In the genomic region with DNA sequence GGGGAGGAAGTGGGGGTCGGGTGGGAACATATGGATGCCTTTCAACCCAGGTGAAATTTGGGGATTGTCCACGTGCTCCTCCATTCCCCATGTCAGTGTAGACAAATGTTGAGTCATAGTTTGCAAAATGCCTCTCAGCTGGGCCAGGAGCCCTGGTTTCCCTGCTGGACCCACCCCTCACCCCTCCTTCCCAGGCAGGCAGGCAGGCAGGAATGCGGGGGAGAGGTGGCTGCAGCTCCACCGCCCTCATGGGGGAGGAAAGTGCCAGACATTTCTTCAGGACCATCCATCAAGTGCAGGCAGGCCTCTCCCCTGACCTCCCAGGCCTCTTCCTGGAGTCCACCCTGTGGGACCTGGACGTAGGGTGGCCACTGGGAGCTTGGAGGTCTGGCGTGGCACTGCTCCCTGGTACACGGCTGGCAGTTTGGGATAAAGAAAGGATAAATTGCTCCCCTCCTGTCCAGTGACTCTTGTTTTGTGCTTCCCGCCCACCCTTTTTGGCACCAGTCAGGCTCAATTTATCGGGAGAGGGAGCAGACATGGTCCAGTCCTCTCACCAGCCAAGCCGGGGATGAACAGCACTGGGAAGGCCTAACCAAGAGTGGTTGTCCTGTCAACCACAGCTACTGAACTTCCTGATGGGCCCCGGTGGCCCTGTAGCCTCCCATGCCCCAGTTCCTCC, we compare ENCODE assay signal across 1 cellular context.
TF ChIP-seq lines count a peak whose summit lies in the region.

No MANE protein-coding gene starts in this region.

TF ChIP-seq in K562, 482 proteins besides CTCF, POLR2A, EP300 and RAD21 (continued from another document and continues in another):
- TF ChIP-seq, protein P1, sequence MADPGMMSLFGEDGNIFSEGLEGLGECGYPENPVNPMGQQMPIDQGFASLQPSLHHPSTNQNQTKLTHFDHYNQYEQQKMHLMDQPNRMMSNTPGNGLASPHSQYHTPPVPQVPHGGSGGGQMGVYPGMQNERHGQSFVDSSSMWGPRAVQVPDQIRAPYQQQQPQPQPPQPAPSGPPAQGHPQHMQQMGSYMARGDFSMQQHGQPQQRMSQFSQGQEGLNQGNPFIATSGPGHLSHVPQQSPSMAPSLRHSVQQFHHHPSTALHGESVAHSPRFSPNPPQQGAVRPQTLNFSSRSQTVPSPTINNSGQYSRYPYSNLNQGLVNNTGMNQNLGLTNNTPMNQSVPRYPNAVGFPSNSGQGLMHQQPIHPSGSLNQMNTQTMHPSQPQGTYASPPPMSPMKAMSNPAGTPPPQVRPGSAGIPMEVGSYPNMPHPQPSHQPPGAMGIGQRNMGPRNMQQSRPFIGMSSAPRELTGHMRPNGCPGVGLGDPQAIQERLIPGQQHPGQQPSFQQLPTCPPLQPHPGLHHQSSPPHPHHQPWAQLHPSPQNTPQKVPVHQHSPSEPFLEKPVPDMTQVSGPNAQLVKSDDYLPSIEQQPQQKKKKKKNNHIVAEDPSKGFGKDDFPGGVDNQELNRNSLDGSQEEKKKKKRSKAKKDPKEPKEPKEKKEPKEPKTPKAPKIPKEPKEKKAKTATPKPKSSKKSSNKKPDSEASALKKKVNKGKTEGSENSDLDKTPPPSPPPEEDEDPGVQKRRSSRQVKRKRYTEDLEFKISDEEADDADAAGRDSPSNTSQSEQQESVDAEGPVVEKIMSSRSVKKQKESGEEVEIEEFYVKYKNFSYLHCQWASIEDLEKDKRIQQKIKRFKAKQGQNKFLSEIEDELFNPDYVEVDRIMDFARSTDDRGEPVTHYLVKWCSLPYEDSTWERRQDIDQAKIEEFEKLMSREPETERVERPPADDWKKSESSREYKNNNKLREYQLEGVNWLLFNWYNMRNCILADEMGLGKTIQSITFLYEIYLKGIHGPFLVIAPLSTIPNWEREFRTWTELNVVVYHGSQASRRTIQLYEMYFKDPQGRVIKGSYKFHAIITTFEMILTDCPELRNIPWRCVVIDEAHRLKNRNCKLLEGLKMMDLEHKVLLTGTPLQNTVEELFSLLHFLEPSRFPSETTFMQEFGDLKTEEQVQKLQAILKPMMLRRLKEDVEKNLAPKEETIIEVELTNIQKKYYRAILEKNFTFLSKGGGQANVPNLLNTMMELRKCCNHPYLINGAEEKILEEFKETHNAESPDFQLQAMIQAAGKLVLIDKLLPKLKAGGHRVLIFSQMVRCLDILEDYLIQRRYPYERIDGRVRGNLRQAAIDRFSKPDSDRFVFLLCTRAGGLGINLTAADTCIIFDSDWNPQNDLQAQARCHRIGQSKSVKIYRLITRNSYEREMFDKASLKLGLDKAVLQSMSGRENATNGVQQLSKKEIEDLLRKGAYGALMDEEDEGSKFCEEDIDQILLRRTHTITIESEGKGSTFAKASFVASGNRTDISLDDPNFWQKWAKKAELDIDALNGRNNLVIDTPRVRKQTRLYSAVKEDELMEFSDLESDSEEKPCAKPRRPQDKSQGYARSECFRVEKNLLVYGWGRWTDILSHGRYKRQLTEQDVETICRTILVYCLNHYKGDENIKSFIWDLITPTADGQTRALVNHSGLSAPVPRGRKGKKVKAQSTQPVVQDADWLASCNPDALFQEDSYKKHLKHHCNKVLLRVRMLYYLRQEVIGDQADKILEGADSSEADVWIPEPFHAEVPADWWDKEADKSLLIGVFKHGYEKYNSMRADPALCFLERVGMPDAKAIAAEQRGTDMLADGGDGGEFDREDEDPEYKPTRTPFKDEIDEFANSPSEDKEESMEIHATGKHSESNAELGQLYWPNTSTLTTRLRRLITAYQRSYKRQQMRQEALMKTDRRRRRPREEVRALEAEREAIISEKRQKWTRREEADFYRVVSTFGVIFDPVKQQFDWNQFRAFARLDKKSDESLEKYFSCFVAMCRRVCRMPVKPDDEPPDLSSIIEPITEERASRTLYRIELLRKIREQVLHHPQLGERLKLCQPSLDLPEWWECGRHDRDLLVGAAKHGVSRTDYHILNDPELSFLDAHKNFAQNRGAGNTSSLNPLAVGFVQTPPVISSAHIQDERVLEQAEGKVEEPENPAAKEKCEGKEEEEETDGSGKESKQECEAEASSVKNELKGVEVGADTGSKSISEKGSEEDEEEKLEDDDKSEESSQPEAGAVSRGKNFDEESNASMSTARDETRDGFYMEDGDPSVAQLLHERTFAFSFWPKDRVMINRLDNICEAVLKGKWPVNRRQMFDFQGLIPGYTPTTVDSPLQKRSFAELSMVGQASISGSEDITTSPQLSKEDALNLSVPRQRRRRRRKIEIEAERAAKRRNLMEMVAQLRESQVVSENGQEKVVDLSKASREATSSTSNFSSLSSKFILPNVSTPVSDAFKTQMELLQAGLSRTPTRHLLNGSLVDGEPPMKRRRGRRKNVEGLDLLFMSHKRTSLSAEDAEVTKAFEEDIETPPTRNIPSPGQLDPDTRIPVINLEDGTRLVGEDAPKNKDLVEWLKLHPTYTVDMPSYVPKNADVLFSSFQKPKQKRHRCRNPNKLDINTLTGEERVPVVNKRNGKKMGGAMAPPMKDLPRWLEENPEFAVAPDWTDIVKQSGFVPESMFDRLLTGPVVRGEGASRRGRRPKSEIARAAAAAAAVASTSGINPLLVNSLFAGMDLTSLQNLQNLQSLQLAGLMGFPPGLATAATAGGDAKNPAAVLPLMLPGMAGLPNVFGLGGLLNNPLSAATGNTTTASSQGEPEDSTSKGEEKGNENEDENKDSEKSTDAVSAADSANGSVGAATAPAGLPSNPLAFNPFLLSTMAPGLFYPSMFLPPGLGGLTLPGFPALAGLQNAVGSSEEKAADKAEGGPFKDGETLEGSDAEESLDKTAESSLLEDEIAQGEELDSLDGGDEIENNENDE (IDR thresholded peaks at IDR 0.05; ENCODE audit: low read depth, low read length): no peak
- TF ChIP-seq TCFL5 (CRISPR knock-in tag; conservative IDR thresholded peaks at IDR 0.05): no peak
- no peak for TF ChIP-seq RBM17 (IDR thresholded peaks at IDR 0.05; ENCODE audit: borderline replicate concordance, low read depth, low read length)
- no peak for TF ChIP-seq ZNF785 (CRISPR knock-in tag; IDR thresholded peaks at IDR 0.05)
- TF ChIP-seq, protein P2, sequence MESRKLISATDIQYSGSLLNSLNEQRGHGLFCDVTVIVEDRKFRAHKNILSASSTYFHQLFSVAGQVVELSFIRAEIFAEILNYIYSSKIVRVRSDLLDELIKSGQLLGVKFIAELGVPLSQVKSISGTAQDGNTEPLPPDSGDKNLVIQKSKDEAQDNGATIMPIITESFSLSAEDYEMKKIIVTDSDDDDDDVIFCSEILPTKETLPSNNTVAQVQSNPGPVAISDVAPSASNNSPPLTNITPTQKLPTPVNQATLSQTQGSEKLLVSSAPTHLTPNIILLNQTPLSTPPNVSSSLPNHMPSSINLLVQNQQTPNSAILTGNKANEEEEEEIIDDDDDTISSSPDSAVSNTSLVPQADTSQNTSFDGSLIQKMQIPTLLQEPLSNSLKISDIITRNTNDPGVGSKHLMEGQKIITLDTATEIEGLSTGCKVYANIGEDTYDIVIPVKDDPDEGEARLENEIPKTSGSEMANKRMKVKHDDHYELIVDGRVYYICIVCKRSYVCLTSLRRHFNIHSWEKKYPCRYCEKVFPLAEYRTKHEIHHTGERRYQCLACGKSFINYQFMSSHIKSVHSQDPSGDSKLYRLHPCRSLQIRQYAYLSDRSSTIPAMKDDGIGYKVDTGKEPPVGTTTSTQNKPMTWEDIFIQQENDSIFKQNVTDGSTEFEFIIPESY (CRISPR knock-in tag; IDR thresholded peaks at IDR 0.05): no peak
- TF ChIP-seq TAF1 (IDR thresholded peaks at IDR 0.05; ENCODE audit: control insufficient read depth, extremely low read depth, insufficient read depth, low read length, severe bottlenecking): no peak
- TF ChIP-seq ZBED1 (IDR thresholded peaks at IDR 0.05): no peak
- no peak for TF ChIP-seq DMBX1 (CRISPR knock-in tag; IDR thresholded peaks at IDR 0.05; ENCODE audit: borderline replicate concordance)
- no peak for TF ChIP-seq ZNF124 (CRISPR knock-in tag; IDR thresholded peaks at IDR 0.05)
- TF ChIP-seq ETS2 (tag; IDR thresholded peaks at IDR 0.05; ENCODE audit: borderline replicate concordance, poor library complexity, severe bottlenecking): no peak
- TF ChIP-seq SIN3A (IDR thresholded peaks at IDR 0.05; ENCODE audit: borderline replicate concordance in 2 of 2, control insufficient read depth in 1 of 2, low read depth in 2 of 2, low read length in 2 of 2): no peak
- no peak for TF ChIP-seq NCOA2 (IDR thresholded peaks at IDR 0.05; ENCODE audit: partially characterized antibody in 2 of 2)
- TF ChIP-seq, protein P3, sequence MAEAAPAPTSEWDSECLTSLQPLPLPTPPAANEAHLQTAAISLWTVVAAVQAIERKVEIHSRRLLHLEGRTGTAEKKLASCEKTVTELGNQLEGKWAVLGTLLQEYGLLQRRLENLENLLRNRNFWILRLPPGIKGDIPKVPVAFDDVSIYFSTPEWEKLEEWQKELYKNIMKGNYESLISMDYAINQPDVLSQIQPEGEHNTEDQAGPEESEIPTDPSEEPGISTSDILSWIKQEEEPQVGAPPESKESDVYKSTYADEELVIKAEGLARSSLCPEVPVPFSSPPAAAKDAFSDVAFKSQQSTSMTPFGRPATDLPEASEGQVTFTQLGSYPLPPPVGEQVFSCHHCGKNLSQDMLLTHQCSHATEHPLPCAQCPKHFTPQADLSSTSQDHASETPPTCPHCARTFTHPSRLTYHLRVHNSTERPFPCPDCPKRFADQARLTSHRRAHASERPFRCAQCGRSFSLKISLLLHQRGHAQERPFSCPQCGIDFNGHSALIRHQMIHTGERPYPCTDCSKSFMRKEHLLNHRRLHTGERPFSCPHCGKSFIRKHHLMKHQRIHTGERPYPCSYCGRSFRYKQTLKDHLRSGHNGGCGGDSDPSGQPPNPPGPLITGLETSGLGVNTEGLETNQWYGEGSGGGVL (CRISPR knock-in tag; IDR thresholded peaks at IDR 0.05): no peak
- TF ChIP-seq, protein P4, sequence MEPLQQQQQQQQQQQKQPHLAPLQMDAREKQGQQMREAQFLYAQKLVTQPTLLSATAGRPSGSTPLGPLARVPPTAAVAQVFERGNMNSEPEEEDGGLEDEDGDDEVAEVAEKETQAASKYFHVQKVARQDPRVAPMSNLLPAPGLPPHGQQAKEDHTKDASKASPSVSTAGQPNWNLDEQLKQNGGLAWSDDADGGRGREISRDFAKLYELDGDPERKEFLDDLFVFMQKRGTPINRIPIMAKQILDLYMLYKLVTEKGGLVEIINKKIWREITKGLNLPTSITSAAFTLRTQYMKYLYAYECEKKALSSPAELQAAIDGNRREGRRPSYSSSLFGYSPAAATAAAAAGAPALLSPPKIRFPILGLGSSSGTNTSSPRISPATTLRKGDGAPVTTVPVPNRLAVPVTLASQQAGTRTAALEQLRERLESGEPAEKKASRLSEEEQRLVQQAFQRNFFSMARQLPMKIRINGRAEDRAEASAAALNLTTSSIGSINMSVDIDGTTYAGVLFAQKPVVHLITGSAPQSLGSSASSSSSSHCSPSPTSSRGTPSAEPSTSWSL (CRISPR knock-in tag; IDR thresholded peaks at IDR 0.05; ENCODE audit: borderline replicate concordance): no peak
- no peak for TF ChIP-seq ZNF354B (CRISPR knock-in tag; IDR thresholded peaks at IDR 0.05)
- no peak for TF ChIP-seq KAT2B (IDR thresholded peaks at IDR 0.05; ENCODE audit: low read depth, low read length)
- no peak for TF ChIP-seq NFYB (IDR thresholded peaks at IDR 0.05; ENCODE audit: extremely low read depth, insufficient read length)
- no peak for TF ChIP-seq ZNF79 (CRISPR knock-in tag; IDR thresholded peaks at IDR 0.05; ENCODE audit: low read depth)
- no peak for TF ChIP-seq GABPB1 (CRISPR knock-in tag; IDR thresholded peaks at IDR 0.05)
- TF ChIP-seq, protein P5, sequence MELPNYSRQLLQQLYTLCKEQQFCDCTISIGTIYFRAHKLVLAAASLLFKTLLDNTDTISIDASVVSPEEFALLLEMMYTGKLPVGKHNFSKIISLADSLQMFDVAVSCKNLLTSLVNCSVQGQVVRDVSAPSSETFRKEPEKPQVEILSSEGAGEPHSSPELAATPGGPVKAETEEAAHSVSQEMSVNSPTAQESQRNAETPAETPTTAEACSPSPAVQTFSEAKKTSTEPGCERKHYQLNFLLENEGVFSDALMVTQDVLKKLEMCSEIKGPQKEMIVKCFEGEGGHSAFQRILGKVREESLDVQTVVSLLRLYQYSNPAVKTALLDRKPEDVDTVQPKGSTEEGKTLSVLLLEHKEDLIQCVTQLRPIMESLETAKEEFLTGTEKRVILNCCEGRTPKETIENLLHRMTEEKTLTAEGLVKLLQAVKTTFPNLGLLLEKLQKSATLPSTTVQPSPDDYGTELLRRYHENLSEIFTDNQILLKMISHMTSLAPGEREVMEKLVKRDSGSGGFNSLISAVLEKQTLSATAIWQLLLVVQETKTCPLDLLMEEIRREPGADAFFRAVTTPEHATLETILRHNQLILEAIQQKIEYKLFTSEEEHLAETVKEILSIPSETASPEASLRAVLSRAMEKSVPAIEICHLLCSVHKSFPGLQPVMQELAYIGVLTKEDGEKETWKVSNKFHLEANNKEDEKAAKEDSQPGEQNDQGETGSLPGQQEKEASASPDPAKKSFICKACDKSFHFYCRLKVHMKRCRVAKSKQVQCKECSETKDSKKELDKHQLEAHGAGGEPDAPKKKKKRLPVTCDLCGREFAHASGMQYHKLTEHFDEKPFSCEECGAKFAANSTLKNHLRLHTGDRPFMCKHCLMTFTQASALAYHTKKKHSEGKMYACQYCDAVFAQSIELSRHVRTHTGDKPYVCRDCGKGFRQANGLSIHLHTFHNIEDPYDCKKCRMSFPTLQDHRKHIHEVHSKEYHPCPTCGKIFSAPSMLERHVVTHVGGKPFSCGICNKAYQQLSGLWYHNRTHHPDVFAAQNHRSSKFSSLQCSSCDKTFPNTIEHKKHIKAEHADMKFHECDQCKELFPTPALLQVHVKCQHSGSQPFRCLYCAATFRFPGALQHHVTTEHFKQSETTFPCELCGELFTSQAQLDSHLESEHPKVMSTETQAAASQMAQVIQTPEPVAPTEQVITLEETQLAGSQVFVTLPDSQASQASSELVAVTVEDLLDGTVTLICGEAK (IDR thresholded peaks at IDR 0.05): no peak
- TF ChIP-seq, protein P5 (CRISPR knock-in tag; IDR thresholded peaks at IDR 0.05): no peak
- TF ChIP-seq CXXC5 (CRISPR knock-in tag; IDR thresholded peaks at IDR 0.05): no peak
- no peak for TF ChIP-seq ZNF197 (CRISPR knock-in tag; IDR thresholded peaks at IDR 0.05; ENCODE audit: low read depth)
